Comparison of ENCODE assay signal across 8 cellular contexts in the genomic region with DNA sequence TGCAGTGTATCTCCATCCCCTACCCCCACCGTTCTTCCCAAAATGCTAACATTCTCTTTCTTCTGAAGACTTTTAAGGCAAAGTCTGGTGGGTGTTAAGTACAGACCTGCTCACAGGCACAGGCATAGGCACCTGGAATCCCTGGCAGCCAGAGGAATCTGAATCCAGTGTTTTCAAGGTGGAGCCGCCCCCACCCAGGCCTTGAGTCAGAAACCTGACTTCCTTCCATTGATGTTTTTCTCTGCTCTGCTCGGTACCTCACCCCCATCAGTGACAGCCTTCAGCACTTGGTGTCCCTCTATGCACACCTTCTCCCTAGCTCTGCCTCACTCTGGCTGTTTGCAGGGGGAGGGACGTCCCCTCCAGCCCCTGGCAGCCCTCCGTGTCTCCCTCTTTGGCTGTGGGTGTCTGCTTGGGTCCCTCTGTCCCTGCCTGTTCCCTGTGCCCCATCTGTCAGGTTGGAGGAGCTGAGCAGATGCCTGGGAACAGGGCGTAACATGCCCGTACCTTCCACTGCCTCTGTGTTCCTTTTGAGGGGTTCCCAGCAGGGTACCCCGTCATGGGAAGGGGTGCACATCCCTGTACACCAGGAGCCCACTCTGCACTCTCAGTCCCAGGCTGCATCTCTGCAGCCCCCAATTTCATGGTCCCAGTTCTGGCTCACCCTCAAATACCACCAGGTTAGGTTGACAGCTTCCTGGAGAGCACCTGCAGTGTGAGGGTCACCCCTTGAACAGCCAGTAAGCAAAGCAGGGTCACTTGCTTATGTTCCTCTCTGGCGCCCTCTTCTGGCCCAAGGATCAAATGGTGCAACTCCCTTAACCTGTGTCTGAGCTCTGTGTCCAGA. TPM values are rescaled to one million over a fixed set of nuclear protein-coding genes. Genes with fewer than 3 reads are reported as not detected.
DNase-seq lines count a peak whose midpoint lies in the region; ATAC-seq and TF ChIP-seq lines count a peak whose summit lies in the region.

No MANE protein-coding gene starts in this region.

- H4K20me1 ChIP-seq in Karpas-422 (ENCODE audit: insufficient read depth, low read depth, low read length) = no peaks in the 10 kb centered on the region; the same call in 1 of the 2 replicates

- H3K9me3 ChIP-seq in Karpas-422 (ENCODE audit: low read length) (no peaks in the 10 kb centered on the region), RWPE2 (ENCODE audit: severe bottlenecking) (no peaks in the 10 kb centered on the region), thyroid gland (no peaks in the 10 kb centered on the region)

- H3K4me3 ChIP-seq in Karpas-422 (ENCODE audit: low read length) = no peak overlapping the region
- H3K4me3 ChIP-seq in RWPE2 (ENCODE audit: severe bottlenecking) = no peak overlapping the region
- no peak overlapping the region for H3K4me3 ChIP-seq in fibroblast of villous mesenchyme (ENCODE audit: low read depth, low read length)
- no peak overlapping the region for H3K4me3 ChIP-seq in thyroid gland (replicated peaks in 1 of 3)

- DNase-seq in GM03348 (ENCODE audit: low spot score) = peak; percentile 85
- DNase-seq in Karpas-422 = peak; percentile 91
- DNase-seq in RWPE2 (ENCODE audit: low spot score) = no peak
- DNase-seq in activated T-helper 1 cell treated with anti-CD3 and anti-CD28 coated beads, Interleukin-12 subunit alpha, Interleukin-12 subunit beta, Interleukin-2, Interleukin-4 antibody, amounts not matched to agents 30 ng/mL and 10 ng/mL and 1 ng/mL, durations not matched to agents 14 hours and 24 hours and 36 hours (ENCODE audit: low spot score) = peak; percentile 69
- DNase-seq in fibroblast of villous mesenchyme (ENCODE audit: low read depth) = peak; percentile 83
- DNase-seq in omental fat pad (ENCODE audit: low spot score) = peak; percentile 93
- peak; percentile 77 to 86 for DNase-seq in thyroid gland

- no peaks in the 10 kb centered on the region for H3K27me3 Mint-ChIP-seq in activated T-helper 1 cell treated with anti-CD3 and anti-CD28 coated beads, Interleukin-12 subunit alpha, Interleukin-12 subunit beta, Interleukin-2, Interleukin-4 antibody, amounts not matched to agents 30 ng/mL and 10 ng/mL and 1 ng/mL, durations not matched to agents 14 hours and 24 hours and 36 hours (ENCODE audit: insufficient read depth)

- no peak overlapping the region for H3K27ac Mint-ChIP-seq in activated T-helper 1 cell treated with anti-CD3 and anti-CD28 coated beads, Interleukin-12 subunit alpha, Interleukin-12 subunit beta, Interleukin-2, Interleukin-4 antibody, amounts not matched to agents 30 ng/mL and 10 ng/mL and 1 ng/mL, durations not matched to agents 14 hours and 24 hours and 36 hours

- peaks cover 25% of the 10 kb centered on the region for H3K36me3 Mint-ChIP-seq in activated T-helper 1 cell treated with anti-CD3 and anti-CD28 coated beads, Interleukin-12 subunit alpha, Interleukin-12 subunit beta, Interleukin-2, Interleukin-4 antibody, amounts not matched to agents 30 ng/mL and 10 ng/mL and 1 ng/mL, durations not matched to agents 14 hours and 24 hours and 36 hours (ENCODE audit: low read depth)

- peak; percentile 60 for ATAC-seq in RWPE2 (ENCODE audit: low read depth)
- peak; percentile 51 for ATAC-seq in omental fat pad (ENCODE audit: low FRiP score)
- ATAC-seq in HG02852 (IDR thresholded peaks at IDR 0.05; ENCODE audit: unreplicated experiment) = no peak

- 78 to 81% methylated on average over 6 to 8 of the region's 9 CpGs for WGBS in thyroid gland, 2 donors

- no peak overlapping the region for H3K9ac ChIP-seq in Karpas-422 (ENCODE audit: low read length)

- H3K9me2 ChIP-seq in Karpas-422 (replicated peaks; ENCODE audit: insufficient read depth, low read length) = no peaks in the 10 kb centered on the region

- H3K79me2 ChIP-seq in Karpas-422 (ENCODE audit: low read length) = no peaks in the 10 kb centered on the region; the same call in 1 of the 2 replicates

- H3K27me3 ChIP-seq in Karpas-422 (ENCODE audit: low read length) = no peaks in the 10 kb centered on the region
- H3K27me3 ChIP-seq in RWPE2 (ENCODE audit: insufficient read depth, poor library complexity, severe bottlenecking) = no peaks in the 10 kb centered on the region
- no peaks in the 10 kb centered on the region for H3K27me3 ChIP-seq in thyroid gland

- H3K36me3 ChIP-seq in Karpas-422 (ENCODE audit: insufficient read depth, low read length) (no peaks in the 10 kb centered on the region), RWPE2 (ENCODE audit: low read depth) (peaks cover 17% of the 10 kb centered on the region; the same call in 1 of the 2 replicates), thyroid gland (peaks cover 0 to 3% of the 10 kb centered on the region in 2 donors)

- intact Hi-C loops in activated T-helper 1 cell treated with anti-CD3 and anti-CD28 coated beads, Interleukin-12 subunit alpha, Interleukin-12 subunit beta, Interleukin-2, Interleukin-4 antibody, amounts not matched to agents 30 ng/mL and 10 ng/mL and 1 ng/mL, durations not matched to agents 14 hours and 24 hours and 36 hours (cut with micrococcal nuclease) = loop anchor here (1.0 kb wide), 2 partner anchors 113 to 210 kb away; no protein-coding TSS in a partner anchor
- intact Hi-C loops in thyroid gland (cut with DNase I) = loop anchor here (2.0 to 10.0 kb wide), 3 partner anchors 59 to 208 kb away; no protein-coding TSS in a partner anchor

- H3K4me2 ChIP-seq in Karpas-422 (ENCODE audit: low read depth, low read length, poor library complexity, severe bottlenecking) = no peak overlapping the region

- H3K4me3 Mint-ChIP-seq in activated T-helper 1 cell treated with anti-CD3 and anti-CD28 coated beads, Interleukin-12 subunit alpha, Interleukin-12 subunit beta, Interleukin-2, Interleukin-4 antibody, amounts not matched to agents 30 ng/mL and 10 ng/mL and 1 ng/mL, durations not matched to agents 14 hours and 24 hours and 36 hours = peak overlapping the region; percentile 3

- H3K27ac ChIP-seq in Karpas-422 (ENCODE audit: low read length) = no peak overlapping the region
- H3K27ac ChIP-seq in RWPE2 (ENCODE audit: poor library complexity, severe bottlenecking) = no peak overlapping the region
- no peak overlapping the region for H3K27ac ChIP-seq in thyroid gland

- no peaks in the 10 kb centered on the region for H3K9me3 Mint-ChIP-seq in activated T-helper 1 cell treated with anti-CD3 and anti-CD28 coated beads, Interleukin-12 subunit alpha, Interleukin-12 subunit beta, Interleukin-2, Interleukin-4 antibody, amounts not matched to agents 30 ng/mL and 10 ng/mL and 1 ng/mL, durations not matched to agents 14 hours and 24 hours and 36 hours

- no peak for TF ChIP-seq POLR2A in thyroid gland (IDR thresholded peaks at IDR 0.05)

- H3K4me1 ChIP-seq in Karpas-422 (ENCODE audit: low read length) (peaks cover 2% of the 10 kb centered on the region), RWPE2 (ENCODE audit: insufficient read depth, poor library complexity, severe bottlenecking) (no peaks in the 10 kb centered on the region), thyroid gland (peaks cover 0 to 10% of the 10 kb centered on the region in 2 donors)

- no peak overlapping the region for H2AFZ ChIP-seq in Karpas-422 (ENCODE audit: low read length)

- H3K4me1 Mint-ChIP-seq in activated T-helper 1 cell treated with anti-CD3 and anti-CD28 coated beads, Interleukin-12 subunit alpha, Interleukin-12 subunit beta, Interleukin-2, Interleukin-4 antibody, amounts not matched to agents 30 ng/mL and 10 ng/mL and 1 ng/mL, durations not matched to agents 14 hours and 24 hours and 36 hours (ENCODE audit: low read depth) = peaks cover 42% of the 10 kb centered on the region

- TF ChIP-seq CTCF in RWPE2 (IDR thresholded peaks at IDR 0.05; ENCODE audit: poor library complexity, severe bottlenecking) = peak; percentile 84
- TF ChIP-seq CTCF in fibroblast of villous mesenchyme (IDR thresholded peaks at IDR 0.05; ENCODE audit: insufficient read depth, low read depth, low read length) = peak; percentile 75
- no peak for TF ChIP-seq CTCF in omental fat pad (IDR thresholded peaks at IDR 0.05)
- peak; percentile 32 to 77 (median 60) for TF ChIP-seq CTCF in thyroid gland (IDR thresholded peaks at IDR 0.05)

RNA-seq across cellular contexts. Expression of a gene that starts 6.7 kb away (rescaled TPM):
- 22.8 and 46.0 TPM in 2 replicates for total RNA-seq in Karpas-422 (2014; rRNA removed; shearing (Covaris generic); ENCODE audit: low replicate concordance)
- 43.8 and 45.1 TPM in 2 replicates for total RNA-seq in activated T-helper 1 cell treated with anti-CD3 and anti-CD28 coated beads, Interleukin-12 subunit alpha, Interleukin-12 subunit beta, Interleukin-2, Interleukin-4 antibody, amounts not matched to agents 30 ng/mL and 10 ng/mL and 1 ng/mL, durations not matched to agents 14 hours and 24 hours and 36 hours
- total RNA-seq in fibroblast of villous mesenchyme = 21.6 and 27.4 TPM in 2 replicates
- 10 to 100 TPM; 12.2 to 20.9 (median 15.1) TPM for total RNA-seq in omental fat pad
- 10 to 100 TPM; 16.1 to 32.0 (median 26.9) TPM for total RNA-seq in thyroid gland

RNA-seq across cellular contexts. Expression of a gene that starts 7.1 kb away (rescaled TPM):
- 34.0 and 53.6 TPM in 2 replicates for total RNA-seq in Karpas-422 (2014; rRNA removed; shearing (Covaris generic); ENCODE audit: low replicate concordance)
- 42.5 and 43.6 TPM in 2 replicates for total RNA-seq in activated T-helper 1 cell treated with anti-CD3 and anti-CD28 coated beads, Interleukin-12 subunit alpha, Interleukin-12 subunit beta, Interleukin-2, Interleukin-4 antibody, amounts not matched to agents 30 ng/mL and 10 ng/mL and 1 ng/mL, durations not matched to agents 14 hours and 24 hours and 36 hours
- 45.1 and 63.0 TPM in 2 replicates for total RNA-seq in fibroblast of villous mesenchyme
- total RNA-seq in omental fat pad = 10 to 100 TPM; 38.1 to 99.9 (median 44.2) TPM
- total RNA-seq in thyroid gland = 100 to 1,000 TPM in 3 of 4 donors, 10 to 100 TPM in 1; 65.8 to 123 (median 111) TPM

RNA-seq across cellular contexts. Expression of a gene that starts 8.9 kb away (rescaled TPM):
- total RNA-seq in Karpas-422 (2014; rRNA removed; shearing (Covaris generic); ENCODE audit: low replicate concordance) = 0.56 and 1.4 TPM in 2 replicates
- total RNA-seq in activated T-helper 1 cell treated with anti-CD3 and anti-CD28 coated beads, Interleukin-12 subunit alpha, Interleukin-12 subunit beta, Interleukin-2, Interleukin-4 antibody, amounts not matched to agents 30 ng/mL and 10 ng/mL and 1 ng/mL, durations not matched to agents 14 hours and 24 hours and 36 hours = 0.47 TPM in 2 replicates
- total RNA-seq in fibroblast of villous mesenchyme = under 0.01 and 0.32 TPM in 2 replicates
- total RNA-seq in omental fat pad = under 1 TPM; 0.25 to 0.72 (median 0.50) TPM
- total RNA-seq in thyroid gland = under 1 TPM in 1 of 4 donors, not detected in 3; 0.81 TPM

Comparison
In these comparisons a context has a peak if more than half of its experiments do, and no peak if none do; other contexts are left out.
1. CTCF ChIP-seq: peak in RWPE2 (single experiment), fibroblast of villous mesenchyme (single experiment) and thyroid gland (6 of 6); none in omental fat pad (0 of 3).